ENCODE assay signal across 8 cellular contexts in genomic region chr3:175346573-175347356, GRCh38.
DNase-seq lines count a peak whose midpoint lies in the region; ATAC-seq lines count a peak whose summit lies in the region.

No MANE protein-coding gene starts in this region.

- H3K27ac Mint-ChIP-seq in natural killer cell treated with Interleukin-12 subunit alpha and Interleukin-12 subunit beta and Interleukin-15 and Interleukin-18, amount 100 ng/mL, for 72 hours: no peak overlapping the region

- no peaks in the 10 kb centered on the region for H3K36me3 Mint-ChIP-seq in natural killer cell treated with Interleukin-12 subunit alpha and Interleukin-12 subunit beta and Interleukin-15 and Interleukin-18, amount 100 ng/mL, for 72 hours

- DNase-seq in Caki2 (ENCODE audit: low read depth): peak; percentile 80
- peak; percentile 57 for DNase-seq in NCI-H1694 treated with DMSO at 0.1 percent for 48 hours (lab: John Stamatoyannopoulos, UW)
- DNase-seq in caudate nucleus (lab: John Stamatoyannopoulos, UW): peak in 38 of 61 donors; percentile 0 to 81 (median 14)
- peak; percentile 69 for DNase-seq in mucosa of gallbladder (ENCODE audit: low spot score)
- DNase-seq in retina: no peak
- no peak for DNase-seq in natural killer cell treated with Interleukin-12 subunit alpha and Interleukin-12 subunit beta and Interleukin-15 and Interleukin-18, amount 100 ng/mL, for 72 hours (ENCODE audit: low spot score)
- no peak for DNase-seq in T-helper 2 cell

- no peaks in the 10 kb centered on the region for H3K27me3 Mint-ChIP-seq in natural killer cell treated with Interleukin-12 subunit alpha and Interleukin-12 subunit beta and Interleukin-15 and Interleukin-18, amount 100 ng/mL, for 72 hours

- no peak overlapping the region for H3K4me3 Mint-ChIP-seq in natural killer cell treated with Interleukin-12 subunit alpha and Interleukin-12 subunit beta and Interleukin-15 and Interleukin-18, amount 100 ng/mL, for 72 hours

- in situ Hi-C loops in Caki2 (cut with HindIII; ENCODE audit: low pct_unique_long_range_greater_than_20kb, low sequenced_read_pairs): no loop called here

- H3K9me3 Mint-ChIP-seq in natural killer cell treated with Interleukin-12 subunit alpha and Interleukin-12 subunit beta and Interleukin-15 and Interleukin-18, amount 100 ng/mL, for 72 hours: peaks cover 16% of the 10 kb centered on the region

- H3K27ac ChIP-seq in caudate nucleus (ENCODE audit: low read depth, low read length): no peak overlapping the region

- H3K4me1 Mint-ChIP-seq in natural killer cell treated with Interleukin-12 subunit alpha and Interleukin-12 subunit beta and Interleukin-15 and Interleukin-18, amount 100 ng/mL, for 72 hours (ENCODE audit: low read depth in 2 of 2): no peaks in the 10 kb centered on the region

- ATAC-seq in natural killer cell treated with Interleukin-12 subunit alpha and Interleukin-12 subunit beta and Interleukin-15 and Interleukin-18, amount 100 ng/mL, for 72 hours: no peak
- ATAC-seq in HG02981 (IDR thresholded peaks at IDR 0.05; ENCODE audit: unreplicated experiment): no peak

Comparison
In these comparisons a context has a peak if more than half of its experiments do, and no peak if none do; other contexts are left out.
1. DNase-seq: peak in Caki2 (single experiment), NCI-H1694 treated with DMSO at 0.1 percent for 48 hours (single experiment), caudate nucleus (38 of 61) and mucosa of gallbladder (single experiment); none in retina (single experiment), natural killer cell treated with Interleukin-12 subunit alpha and Interleukin-12 subunit beta and Interleukin-15 and Interleukin-18, amount 100 ng/mL, for 72 hours (single experiment) and T-helper 2 cell (0 of 5).